Comparison of ENCODE assay signal across 16 cellular contexts in genomic region chr1:25428475-25429166, GRCh38. TPM values are rescaled to one million over a fixed set of nuclear protein-coding genes. Genes with fewer than 3 reads are reported as not detected.
DNase-seq lines count a peak whose midpoint lies in the region; ATAC-seq and TF ChIP-seq lines count a peak whose summit lies in the region.
"Had no signal": no experiment of that assay in that cellular context is flagged by ENCODE, and none has a peak within 500 bp of the region (broad histone marks: within the 10 kb centered on the region; RNA-seq: fewer than 3 reads in every experiment).

No MANE protein-coding gene starts in this region.

- H3K27ac Mint-ChIP-seq in CD4-positive, CD25-positive, alpha-beta regulatory T cell, result peak overlapping the region in 2 of 3 donors; percentile 11 to 100
- H3K27ac Mint-ChIP-seq in activated CD8-positive, alpha-beta T cell treated with anti-CD3 and anti-CD28 coated beads, Interleukin-2, amount 10 ng/mL, durations not matched to agents 7 days and 5 days, result no peak overlapping the region
- peak overlapping the region in 8 of 9 donors; percentile 28 to 100 (median 54) for H3K27ac Mint-ChIP-seq in naive thymus-derived CD4-positive, alpha-beta T cell

- H4K20me1 ChIP-seq in DOHH2 (ENCODE audit: control insufficient read depth, insufficient read depth, low read depth, low read length), result no peaks in the 10 kb centered on the region

- intact Hi-C loops in naive thymus-derived CD4-positive, alpha-beta T cell (cut with micrococcal nuclease), result no loop called here
- intact Hi-C loops in heart left ventricle (cut with DNase I), result loop anchor here in 2 of 10 donors (10.0 kb wide), 2 partner anchors 186 to 376 kb away; partner anchors contain the start of genes MAN1C1 (in 1 of the 2) and SELENON (in 1 of the 2)

- no peak overlapping the region for H3K27ac ChIP-seq in CD4-positive, CD25-positive, alpha-beta regulatory T cell (ENCODE audit: insufficient read depth, low read length, poor library complexity, severe bottlenecking)
- no peak overlapping the region for H3K27ac ChIP-seq in DOHH2 (ENCODE audit: low read depth, low read length)
- no peak overlapping the region for H3K27ac ChIP-seq in naive thymus-derived CD4-positive, alpha-beta T cell (ENCODE audit: low read depth, low read length)
- H3K27ac ChIP-seq in heart left ventricle, result no peak overlapping the region
- H3K27ac ChIP-seq: colonic mucosa had no signal

- H3K4me1 ChIP-seq in CD4-positive, CD25-positive, alpha-beta regulatory T cell (ENCODE audit: control insufficient read depth, insufficient read depth, low read length, poor library complexity, severe bottlenecking), result peaks cover 19% of the 10 kb centered on the region
- H3K4me1 ChIP-seq in DOHH2 (ENCODE audit: control insufficient read depth, low read length), result peaks cover 27% of the 10 kb centered on the region
- H3K4me1 ChIP-seq in naive thymus-derived CD4-positive, alpha-beta T cell (ENCODE audit: control insufficient read depth in 2 of 2, insufficient read depth in 2 of 2, low read length in 2 of 2), result peaks cover 12 to 15% of the 10 kb centered on the region in 2 donors
- H3K4me1 ChIP-seq in heart left ventricle, result peaks cover 0 to 26% (median 20%) of the 10 kb centered on the region in 12 donors

- no peaks in the 10 kb centered on the region for H3K9me3 ChIP-seq in CD4-positive, CD25-positive, alpha-beta regulatory T cell (ENCODE audit: control insufficient read depth in 2 of 2, low read length in 2 of 2)
- H3K9me3 ChIP-seq in DOHH2 (ENCODE audit: control insufficient read depth, insufficient read depth, low read length), result no peaks in the 10 kb centered on the region
- no peaks in the 10 kb centered on the region for H3K9me3 ChIP-seq in naive thymus-derived CD4-positive, alpha-beta T cell (ENCODE audit: control insufficient read depth in 2 of 3, low read length in 3 of 3)
- H3K9me3 ChIP-seq in heart left ventricle, result no peaks in the 10 kb centered on the region
- H3K9me3 ChIP-seq: colonic mucosa, heart right ventricle, tibial nerve had no signal

- no peak for ATAC-seq in CD4-positive, CD25-positive, alpha-beta regulatory T cell (ENCODE audit: low read depth in 2 of 2)
- no peak for ATAC-seq in activated CD8-positive, alpha-beta T cell treated with anti-CD3 and anti-CD28 coated beads, Interleukin-2, amount 10 ng/mL, durations not matched to agents 7 days and 5 days
- ATAC-seq in naive thymus-derived CD4-positive, alpha-beta T cell, result no peak
- no peak for ATAC-seq in HG03108 (IDR thresholded peaks at IDR 0.05; ENCODE audit: unreplicated experiment)
- no peak for ATAC-seq in heart left ventricle
- ATAC-seq: heart right ventricle had no signal

- WGBS in heart left ventricle, 4 donors, result 93 to 94% (median 94%) methylated on average over 7 of the region's 7 CpGs

- POLR2A ChIA-PET in activated CD8-positive, alpha-beta T cell treated with anti-CD3 and anti-CD28 coated beads, Interleukin-2, amount 10 ng/mL, durations not matched to agents 7 days and 5 days (lab: Charles Lee), result interaction anchor here (0.9 kb wide), 1 partner anchor 196 kb away, joined by 3 read pairs; the partner anchor contains the start of gene SYF2
- POLR2A ChIA-PET in naive thymus-derived CD4-positive, alpha-beta T cell (lab: Charles Lee), result interaction anchor here (0.6 to 3.6 kb wide), 5 partner anchors 22 to 391 kb away, joined by 3 to 12 read pairs (median 3); partner anchors contain the start of gene MTFR1L

- H3F3A ChIP-seq in DOHH2 (ENCODE audit: control insufficient read depth, insufficient read depth), result 0 out of 2 replicates have a peak, but pooled peaks cover 5% of the 10 kb centered on the region

- H3K4me3 ChIP-seq in CD4-positive, CD25-positive, alpha-beta regulatory T cell (ENCODE audit: low read depth, low read length), result no peak overlapping the region
- H3K4me3 ChIP-seq in DOHH2 (ENCODE audit: low read length) (no peak overlapping the region), heart left ventricle (no peak overlapping the region)
- H3K4me3 ChIP-seq in naive thymus-derived CD4-positive, alpha-beta T cell (ENCODE audit: low read length), result no peak overlapping the region

- H3K4me1 Mint-ChIP-seq in CD4-positive, CD25-positive, alpha-beta regulatory T cell, result peaks cover 16 to 33% (median 26%) of the 10 kb centered on the region in 4 donors
- peaks cover 25% of the 10 kb centered on the region for H3K4me1 Mint-ChIP-seq in activated CD8-positive, alpha-beta T cell treated with anti-CD3 and anti-CD28 coated beads, Interleukin-2, amount 10 ng/mL, durations not matched to agents 7 days and 5 days (ENCODE audit: low read depth)
- H3K4me1 Mint-ChIP-seq in naive thymus-derived CD4-positive, alpha-beta T cell, result peaks cover 19 to 33% (median 25%) of the 10 kb centered on the region in 7 donors

- H3K4me3 Mint-ChIP-seq in CD4-positive, CD25-positive, alpha-beta regulatory T cell, result peak overlapping the region; percentile 72 to 94 (median 78)
- H3K4me3 Mint-ChIP-seq in activated CD8-positive, alpha-beta T cell treated with anti-CD3 and anti-CD28 coated beads, Interleukin-2, amount 10 ng/mL, durations not matched to agents 7 days and 5 days, result peak overlapping the region; percentile 44
- peak overlapping the region; percentile 51 to 99 (median 78) for H3K4me3 Mint-ChIP-seq in naive thymus-derived CD4-positive, alpha-beta T cell

- H3K27me3 Mint-ChIP-seq in CD4-positive, CD25-positive, alpha-beta regulatory T cell, result peaks cover 11% of the 10 kb centered on the region
- H3K27me3 Mint-ChIP-seq in activated CD8-positive, alpha-beta T cell treated with anti-CD3 and anti-CD28 coated beads, Interleukin-2, amount 10 ng/mL, durations not matched to agents 7 days and 5 days (ENCODE audit: low read depth), result no peaks in the 10 kb centered on the region
- peaks cover 0 to 10% (median 0%) of the 10 kb centered on the region in 5 donors for H3K27me3 Mint-ChIP-seq in naive thymus-derived CD4-positive, alpha-beta T cell

- H3K9me2 ChIP-seq in DOHH2 (replicated peaks; ENCODE audit: control insufficient read depth, low read length), result no peaks in the 10 kb centered on the region

- peak overlapping the region; percentile 64; the same call in 1 of the 2 replicates for H3K4me2 ChIP-seq in DOHH2 (ENCODE audit: low read length)

- no peak for DNase-seq in CD4-positive, CD25-positive, alpha-beta regulatory T cell
- no peak for DNase-seq in activated CD8-positive, alpha-beta T cell treated with anti-CD3 and anti-CD28 coated beads, Interleukin-2, amount 10 ng/mL, durations not matched to agents 7 days and 5 days
- no peak for DNase-seq in naive thymus-derived CD4-positive, alpha-beta T cell
- DNase-seq in HPDE6-E6E7 (ENCODE audit: extremely low spot score) (no peak), mucosa of gallbladder (ENCODE audit: low spot score) (no peak), heart left ventricle (no peak)
- DNase-seq: amniotic stem cell, C1 segment of cervical spinal cord, colonic mucosa, heart right ventricle, kidney, NCI-H2081, NCI-H774 had no signal

- H3K79me2 ChIP-seq in DOHH2 (ENCODE audit: control insufficient read depth, low read length), result peaks cover 33% of the 10 kb centered on the region

- H3K9me3 Mint-ChIP-seq in CD4-positive, CD25-positive, alpha-beta regulatory T cell, result no peaks in the 10 kb centered on the region
- no peaks in the 10 kb centered on the region for H3K9me3 Mint-ChIP-seq in activated CD8-positive, alpha-beta T cell treated with anti-CD3 and anti-CD28 coated beads, Interleukin-2, amount 10 ng/mL, durations not matched to agents 7 days and 5 days (ENCODE audit: insufficient read depth)
- peaks cover 0 to 6% (median 0%) of the 10 kb centered on the region in 11 donors for H3K9me3 Mint-ChIP-seq in naive thymus-derived CD4-positive, alpha-beta T cell

- CTCF ChIA-PET in activated CD8-positive, alpha-beta T cell treated with anti-CD3 and anti-CD28 coated beads, Interleukin-2, amount 10 ng/mL, durations not matched to agents 7 days and 5 days (lab: Charles Lee), result interaction anchor here (1.1 to 2.0 kb wide), 6 partner anchors 10 to 92 kb away, joined by 3 to 8 read pairs (median 4); no protein-coding TSS in a partner anchor
- CTCF ChIA-PET in naive thymus-derived CD4-positive, alpha-beta T cell (lab: Charles Lee), result interaction anchor here (0.6 kb wide), 1 partner anchor 136 kb away, joined by 5 read pairs; no protein-coding TSS in a partner anchor

- H3K36me3 ChIP-seq in CD4-positive, CD25-positive, alpha-beta regulatory T cell (ENCODE audit: control insufficient read depth, insufficient read depth, low read length), result no peaks in the 10 kb centered on the region
- H3K36me3 ChIP-seq in DOHH2 (ENCODE audit: control insufficient read depth, low read length) (peaks cover 18% of the 10 kb centered on the region), heart left ventricle (no peaks in the 10 kb centered on the region)
- no peaks in the 10 kb centered on the region for H3K36me3 ChIP-seq in naive thymus-derived CD4-positive, alpha-beta T cell (ENCODE audit: control insufficient read depth in 2 of 3, insufficient read depth in 3 of 3, low read length in 3 of 3)
- H3K36me3 ChIP-seq: colonic mucosa, heart right ventricle, tibial nerve had no signal

- TF ChIP-seq POLR2A in heart left ventricle (IDR thresholded peaks at IDR 0.05), result no peak

- no peaks in the 10 kb centered on the region for H3K27me3 ChIP-seq in CD4-positive, CD25-positive, alpha-beta regulatory T cell (ENCODE audit: control insufficient read depth, insufficient read depth, low read length)
- no peaks in the 10 kb centered on the region for H3K27me3 ChIP-seq in DOHH2 (ENCODE audit: control insufficient read depth, low read length)
- H3K27me3 ChIP-seq in naive thymus-derived CD4-positive, alpha-beta T cell (ENCODE audit: control insufficient read depth in 2 of 2, insufficient read depth in 2 of 2, low read length in 2 of 2), result no peaks in the 10 kb centered on the region
- H3K27me3 ChIP-seq in heart left ventricle, result no peaks in the 10 kb centered on the region
- H3K27me3 ChIP-seq: colonic mucosa, heart right ventricle, tibial nerve had no signal

- TF ChIP-seq CTCF in DOHH2 (IDR thresholded peaks at IDR 0.05; ENCODE audit: low read depth, low read length, poor library complexity, severe bottlenecking), result no peak
- TF ChIP-seq CTCF in heart left ventricle (IDR thresholded peaks at IDR 0.05), result no peak

- H3K36me3 Mint-ChIP-seq in CD4-positive, CD25-positive, alpha-beta regulatory T cell, result peaks cover 4% of the 10 kb centered on the region
- peaks cover 4% of the 10 kb centered on the region for H3K36me3 Mint-ChIP-seq in activated CD8-positive, alpha-beta T cell treated with anti-CD3 and anti-CD28 coated beads, Interleukin-2, amount 10 ng/mL, durations not matched to agents 7 days and 5 days (ENCODE audit: low read depth)
- peaks cover 0 to 5% (median 0%) of the 10 kb centered on the region in 5 donors for H3K36me3 Mint-ChIP-seq in naive thymus-derived CD4-positive, alpha-beta T cell

RNA-seq across cellular contexts. Expression of gene MACO1, which starts 2.1 kb away (rescaled TPM):
- 20.3 TPM for total RNA-seq in CD4-positive, CD25-positive, alpha-beta regulatory T cell
- 1 to 10 TPM; 5.0 to 6.4 (median 5.6) TPM for polyA plus RNA-seq in CD4-positive, CD25-positive, alpha-beta regulatory T cell
- 10 to 100 TPM; 16.4 to 17.2 TPM for total RNA-seq in activated CD8-positive, alpha-beta T cell treated with anti-CD3 and anti-CD28 coated beads, Interleukin-2, amount 10 ng/mL, durations not matched to agents 7 days and 5 days
- 10 to 100 TPM; 16.7 to 25.9 (median 22.0) TPM for total RNA-seq in naive thymus-derived CD4-positive, alpha-beta T cell
- 1 to 10 TPM; 8.8 to 9.8 TPM for polyA plus RNA-seq in naive thymus-derived CD4-positive, alpha-beta T cell
- total RNA-seq in mucosa of gallbladder, result 29.9 TPM
- total RNA-seq in heart left ventricle, result 10 to 100 TPM; 11.2 to 21.0 (median 14.6) TPM
- 10 to 100 TPM in 1 of 2 donors, 1 to 10 TPM in 1; 5.8 to 11.8 TPM for polyA plus RNA-seq in heart left ventricle

RNA-seq across cellular contexts. Expression of gene RHCE, which starts 8.0 kb away (rescaled TPM):
- not detected for total RNA-seq in CD4-positive, CD25-positive, alpha-beta regulatory T cell
- polyA plus RNA-seq in CD4-positive, CD25-positive, alpha-beta regulatory T cell, result under 1 TPM; 0.16 to 0.45 (median 0.31) TPM
- under 1 TPM in 1 of 2 experiments, not detected in 1; 0.13 TPM for total RNA-seq in activated CD8-positive, alpha-beta T cell treated with anti-CD3 and anti-CD28 coated beads, Interleukin-2, amount 10 ng/mL, durations not matched to agents 7 days and 5 days
- total RNA-seq in naive thymus-derived CD4-positive, alpha-beta T cell, result 1 to 10 TPM in 1 of 5 experiments, under 1 TPM in 3, not detected in 1; 0.40 to 1.3 (median 0.69) TPM
- 1 to 10 TPM in 1 of 2 donors, under 1 TPM in 1; 0.61 to 1.0 TPM for polyA plus RNA-seq in naive thymus-derived CD4-positive, alpha-beta T cell
- total RNA-seq in mucosa of gallbladder (0.35 TPM), heart left ventricle (1 to 10 TPM in 2 of 9 donors, under 1 TPM in 6, not detected in 1; 0.28 to 2.0 (median 0.69) TPM)
- polyA plus RNA-seq in heart left ventricle, result 1 to 10 TPM in 1 of 2 donors, under 1 TPM in 1; 0.24 to 1.4 TPM
